1 cellular context compared by ENCODE assay signal in genomic region chr11:32931605-32932004, GRCh38.
TF ChIP-seq lines count a peak whose summit lies in the region.

No MANE protein-coding gene starts in this region.

TF ChIP-seq in K562, 482 proteins besides CTCF, POLR2A, EP300 and RAD21:
- TF ChIP-seq CBFA2T3 (IDR thresholded peaks at IDR 0.05) (peak; percentile 19; the same call in 1 of the 2 replicates), NFIC (IDR thresholded peaks at IDR 0.05) (peak; percentile 64), SMAD4 (CRISPR knock-in tag; conservative IDR thresholded peaks at IDR 0.05) (no peak)
